Comparison of ENCODE assay signal across 10 cellular contexts in the genomic region with DNA sequence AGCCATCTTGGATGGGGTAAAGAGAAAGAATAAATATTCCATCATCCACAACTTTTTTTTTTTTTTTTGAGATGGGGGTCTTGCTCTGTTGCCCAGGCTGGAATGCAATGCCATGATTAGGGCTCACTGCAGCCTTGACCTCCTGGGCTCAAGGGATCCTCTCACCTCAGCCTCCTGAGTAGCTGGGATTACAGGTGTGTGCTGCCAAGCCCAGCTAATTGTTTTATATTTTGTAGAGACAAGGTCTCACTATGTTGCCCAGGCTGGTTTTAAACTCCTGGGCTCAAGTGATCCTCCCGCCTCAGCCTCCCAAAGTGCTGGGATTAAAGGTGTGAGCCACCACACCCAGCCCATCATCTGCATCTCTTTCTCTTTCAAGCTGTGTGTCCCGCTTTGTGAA. TPM values are rescaled to one million over a fixed set of nuclear protein-coding genes. Genes with fewer than 3 reads are reported as not detected.
DNase-seq lines count a peak whose midpoint lies in the region; ATAC-seq and TF ChIP-seq lines count a peak whose summit lies in the region.
"Not testable (repeated sequence)": the region's sequence is repeated elsewhere in the genome, so short reads cannot be mapped to it uniquely, and the experiment has no call there.
"Had no signal": no experiment of that assay in that cellular context is flagged by ENCODE, and none has a peak within 500 bp of the region (broad histone marks: within the 10 kb centered on the region; RNA-seq: fewer than 3 reads in every experiment).

No MANE protein-coding gene starts in this region.

- H2AFZ ChIP-seq in parathyroid adenoma, result not testable (repeated sequence)

- H3K9ac ChIP-seq in endodermal cell (ENCODE audit: extremely low read depth, low read length, poor library complexity, severe bottlenecking); parathyroid adenoma: not testable (repeated sequence)

- 89 to 95% (median 91%) methylated on average over 2 of the region's 2 CpGs for WGBS in adrenal gland, 4 donors
- 69 to 70% methylated on average over 2 of the region's 2 CpGs for WGBS in endodermal cell (ENCODE audit: insufficient coverage in 1 of 2, insufficient read length in 1 of 2), 2 experiments
- whole genome bisulfite sequencing in heart right ventricle, 2 donors, result 81 to 85% methylated on average over 2 of the region's 2 CpGs
- WGBS in right lobe of liver (ENCODE audit: insufficient coverage, low coverage, low lambda C conversion rate, missing lambda C conversion rate), result 83% methylated on average over 1 of the region's 2 CpGs
- WGBS in spleen, 5 donors, result 80 to 91% (median 85%) methylated on average over 2 of the region's 2 CpGs
- WGBS in thyroid gland, 2 donors, result 89 to 100% methylated on average over 2 of the region's 2 CpGs

- DNase-seq in adrenal gland (peak in 3 of 7 donors; percentile 11 to 19 (median 17)), endodermal cell (peak; percentile 13), spleen (peak; percentile 16)
- DNase-seq in heart right ventricle, right lobe of liver, thyroid gland: not testable (repeated sequence)

- peaks cover 63% of the 10 kb centered on the region for H3K27me3 Mint-ChIP-seq in endodermal cell (ENCODE audit: insufficient read depth)

- H3K4me1 ChIP-seq in adrenal gland (replicated peaks in 1 of 2), result peaks cover 48 to 71% of the 10 kb centered on the region in 2 donors
- peaks cover 13% of the 10 kb centered on the region for H3K4me1 ChIP-seq in endodermal cell (ENCODE audit: control insufficient read depth, insufficient read depth, low read length)
- peaks cover 35 to 77% (median 72%) of the 10 kb centered on the region in 9 donors for H3K4me1 ChIP-seq in heart right ventricle
- peaks cover 0 to 11% (median 0%) of the 10 kb centered on the region in 4 donors for H3K4me1 ChIP-seq in right lobe of liver
- peaks cover 47% of the 10 kb centered on the region for H3K4me1 ChIP-seq in parathyroid adenoma
- peaks cover 7 to 76% (median 40%) of the 10 kb centered on the region in 6 donors for H3K4me1 ChIP-seq in spleen
- H3K4me1 ChIP-seq in thyroid gland, result peaks cover 6 to 69% of the 10 kb centered on the region in 2 donors

- peaks cover 46% of the 10 kb centered on the region for H3K4me1 Mint-ChIP-seq in endodermal cell

- intact Hi-C loops in adrenal gland (cut with DNase I); right lobe of liver (cut with DNase I); spleen (cut with DNase I; ENCODE audit: low total_unique reads); thyroid gland (cut with DNase I): not testable (repeated sequence)
- intact Hi-C loops in heart right ventricle (cut with DNase I), result loop anchor here in 5 of 10 donors (2.0 to 10.0 kb wide), 4 partner anchors 21 to 370 kb away; partner anchors contain the start of gene ENGASE (in 1 of the 5)

- H3K36me3 Mint-ChIP-seq in endodermal cell (ENCODE audit: low read depth), result not testable (repeated sequence)

- TF ChIP-seq CTCF in adrenal gland (IDR thresholded peaks at IDR 0.05); endodermal cell (conservative IDR thresholded peaks at IDR 0.05); heart right ventricle (IDR thresholded peaks at IDR 0.05); right lobe of liver (IDR thresholded peaks at IDR 0.05); parathyroid adenoma (IDR thresholded peaks at IDR 0.05); spleen (IDR thresholded peaks at IDR 0.05 in 8 of 11, conservative IDR thresholded peaks at IDR 0.05 in 3 of 11); thyroid gland (IDR thresholded peaks at IDR 0.05): not testable (repeated sequence)

- not testable (repeated sequence) for H3K79me2 ChIP-seq in parathyroid adenoma

- H3K4me2 ChIP-seq in parathyroid adenoma (ENCODE audit: low read length), result not testable (repeated sequence)

- H3K36me3 ChIP-seq in adrenal gland (replicated peaks in 1 of 2); endodermal cell (ENCODE audit: control insufficient read depth, insufficient read depth, low read length); heart right ventricle; right lobe of liver; parathyroid adenoma (ENCODE audit: control insufficient read depth, insufficient read depth, low read length); spleen; thyroid gland: not testable (repeated sequence)

- not testable (repeated sequence) for ATAC-seq in heart right ventricle, right lobe of liver

- H3K4me3 ChIP-seq in adrenal gland; endodermal cell (ENCODE audit: low read length); heart right ventricle; right lobe of liver; parathyroid adenoma (ENCODE audit: low read depth, low read length); spleen; thyroid gland (replicated peaks in 1 of 3): not testable (repeated sequence)

- not testable (repeated sequence) for H3K27me3 ChIP-seq in adrenal gland; right lobe of liver; parathyroid adenoma (ENCODE audit: control insufficient read depth, insufficient read depth, low read length); thyroid gland
- H3K27me3 ChIP-seq in endodermal cell (ENCODE audit: control insufficient read depth, insufficient read depth, low read length, poor library complexity, severe bottlenecking) (peaks cover 38% of the 10 kb centered on the region), heart right ventricle (peaks cover 0 to 60% (median 0%) of the 10 kb centered on the region in 7 donors), spleen (replicated peaks in 1 of 7) (peaks cover 0 to 61% (median 20%) of the 10 kb centered on the region in 7 donors)

- not testable (repeated sequence) for H3K4me3 Mint-ChIP-seq in endodermal cell

- not testable (repeated sequence) for H3K9me3 ChIP-seq in adrenal gland (replicated peaks in 1 of 3); endodermal cell (ENCODE audit: control insufficient read depth, low read length); heart right ventricle; right lobe of liver; parathyroid adenoma (ENCODE audit: control insufficient read depth, low read length); spleen; thyroid gland

- H3K27ac Mint-ChIP-seq in endodermal cell, result not testable (repeated sequence)

- H3K27ac ChIP-seq in adrenal gland (peak overlapping the region in 3 of 5 donors; percentile 19 to 100 (median 94)), heart right ventricle (peak overlapping the region; percentile 84 to 95 (median 90)), right lobe of liver (peak overlapping the region; percentile 57 to 82 (median 76)), parathyroid adenoma (peak overlapping the region; percentile 6), spleen (peak overlapping the region in 7 of 8 donors; percentile 35 to 87 (median 80)), thyroid gland (peak overlapping the region; percentile 6 to 82 (median 56))
- H3K27ac ChIP-seq in endodermal cell (ENCODE audit: low read depth, low read length), result not testable (repeated sequence)

- not testable (repeated sequence) for TF ChIP-seq POLR2A in adrenal gland (IDR thresholded peaks at IDR 0.05); right lobe of liver (IDR thresholded peaks at IDR 0.05); spleen (IDR thresholded peaks at IDR 0.05); thyroid gland (IDR thresholded peaks at IDR 0.05)

- H3K9me3 Mint-ChIP-seq in endodermal cell, result not testable (repeated sequence)

RNA-seq across cellular contexts. Expression of gene C1QTNF1, which starts 2.0 kb away (rescaled TPM):
- total RNA-seq in adrenal gland (100 to 1,000 TPM in 6 of 8 donors, 10 to 100 TPM in 2; 74.6 to 175 (median 137) TPM), endodermal cell (10 to 100 TPM; 16.0 to 16.5 TPM), heart right ventricle (100 to 1,000 TPM in 3 of 10 donors, 10 to 100 TPM in 7; 29.3 to 685 (median 62.8) TPM), right lobe of liver (10 to 100 TPM in 5 of 6 experiments, 1 to 10 TPM in 1; 9.8 to 40.2 (median 26.2) TPM), spleen (100 to 1,000 TPM in 1 of 7 donors, 10 to 100 TPM in 6; 26.5 to 101 (median 69.9) TPM), thyroid gland (100 to 1,000 TPM in 1 of 4 donors, 10 to 100 TPM in 3; 58.8 to 135 (median 73.7) TPM)
- polyA plus RNA-seq in adrenal gland (100 to 1,000 TPM in 1 of 3 donors, 10 to 100 TPM in 2; 17.2 to 147 (median 74.4) TPM), heart right ventricle (100 to 1,000 TPM; 108 to 224 TPM), spleen (10 to 100 TPM; 14.7 to 29.1 (median 25.3) TPM)
- 1.5 TPM for polyA plus RNA-seq in endodermal cell (2013, experiment 1 of 2)
- polyA plus RNA-seq in endodermal cell (2013, experiment 2 of 2), result 1.7 TPM
- total RNA-seq: CD4-positive, alpha-beta memory T cell; G401 had no signal
- polyA plus RNA-seq: CD4-positive, alpha-beta memory T cell; IgD-negative memory B cell had no signal

RNA-seq across cellular contexts. Expression of gene CANT1, which starts 12.4 kb away (rescaled TPM):
- total RNA-seq in adrenal gland, result 10 to 100 TPM; 36.5 to 78.3 (median 61.5) TPM
- polyA plus RNA-seq in adrenal gland, result 10 to 100 TPM; 10.3 to 29.5 (median 10.7) TPM
- total RNA-seq in endodermal cell, result 10 to 100 TPM; 57.5 to 61.8 TPM
- 50.7 TPM for polyA plus RNA-seq in endodermal cell (2013, experiment 1 of 2)
- polyA plus RNA-seq in endodermal cell (2013, experiment 2 of 2), result 48.7 TPM
- total RNA-seq in heart right ventricle, result 10 to 100 TPM; 19.9 to 33.4 (median 24.4) TPM
- polyA plus RNA-seq in heart right ventricle, result 10 to 100 TPM in 1 of 2 donors, 1 to 10 TPM in 1; 4.1 to 16.7 TPM
- total RNA-seq in right lobe of liver, result 10 to 100 TPM; 15.6 to 26.3 (median 18.7) TPM
- 10 to 100 TPM; 48.1 to 76.6 (median 61.2) TPM for total RNA-seq in spleen
- polyA plus RNA-seq in spleen, result 10 to 100 TPM; 11.2 to 22.1 (median 12.3) TPM
- 10 to 100 TPM; 21.2 to 37.1 (median 27.3) TPM for total RNA-seq in thyroid gland

RNA-seq across cellular contexts. Expression of gene LGALS3BP, which starts 42.2 kb away (rescaled TPM):
- total RNA-seq in adrenal gland, result 1,000 to 10,000 TPM in 2 of 8 donors, 100 to 1,000 TPM in 6; 449 to 1,588 (median 791) TPM
- 100 to 1,000 TPM; 266 to 499 (median 286) TPM for polyA plus RNA-seq in adrenal gland
- total RNA-seq in endodermal cell, result 10 to 100 TPM; 23.3 to 71.4 TPM
- polyA plus RNA-seq in endodermal cell (2013, experiment 1 of 2), result 51.4 TPM
- 47.9 TPM for polyA plus RNA-seq in endodermal cell (2013, experiment 2 of 2)
- total RNA-seq in heart right ventricle, result 100 to 1,000 TPM; 362 to 852 (median 568) TPM
- 100 to 1,000 TPM; 196 to 268 TPM for polyA plus RNA-seq in heart right ventricle
- 100 to 1,000 TPM in 4 of 6 experiments, 10 to 100 TPM in 2; 82.8 to 257 (median 121) TPM for total RNA-seq in right lobe of liver
- total RNA-seq in spleen, result 100 to 1,000 TPM in 5 of 7 donors, 10 to 100 TPM in 2; 85.7 to 188 (median 108) TPM
- polyA plus RNA-seq in spleen, result 10 to 100 TPM; 33.6 to 58.7 (median 38.3) TPM
- 100 to 1,000 TPM; 193 to 443 (median 390) TPM for total RNA-seq in thyroid gland

RNA-seq across cellular contexts. Expression of gene ENGASE, which starts 52.7 kb away (rescaled TPM):
- 10 to 100 TPM; 19.0 to 87.5 (median 31.1) TPM for total RNA-seq in adrenal gland
- polyA plus RNA-seq in adrenal gland, result 100 to 1,000 TPM in 1 of 3 donors, 10 to 100 TPM in 1, 1 to 10 TPM in 1; 8.6 to 155 (median 40.1) TPM
- total RNA-seq in endodermal cell, result 10 to 100 TPM; 40.8 to 42.0 TPM
- polyA plus RNA-seq in endodermal cell (2013, experiment 1 of 2), result 33.7 TPM
- 27.0 TPM for polyA plus RNA-seq in endodermal cell (2013, experiment 2 of 2)
- total RNA-seq in heart right ventricle, result 10 to 100 TPM; 20.1 to 45.5 (median 26.6) TPM
- polyA plus RNA-seq in heart right ventricle, result 10 to 100 TPM in 1 of 2 donors, 1 to 10 TPM in 1; 9.7 to 54.1 TPM
- total RNA-seq in right lobe of liver, result 10 to 100 TPM in 5 of 6 experiments, 1 to 10 TPM in 1; 7.4 to 63.7 (median 39.1) TPM
- total RNA-seq in spleen, result 100 to 1,000 TPM in 3 of 7 donors, 10 to 100 TPM in 4; 54.7 to 148 (median 99.4) TPM
- polyA plus RNA-seq in spleen, result 100 to 1,000 TPM in 1 of 3 donors, 10 to 100 TPM in 2; 25.0 to 101 (median 43.6) TPM
- 10 to 100 TPM; 23.9 to 37.1 (median 31.2) TPM for total RNA-seq in thyroid gland
